ENCODE assay signal across 2 cellular contexts in genomic region chr6:52016918-52017748, GRCh38.
A peak's percentile ranks its signal among the peaks of the same experiment; 100 is the strongest.
TF ChIP-seq lines count a peak whose summit lies in the region.

No MANE protein-coding gene starts in this region.

TF ChIP-seq in IMR-90, 13 proteins besides CTCF, POLR2A, EP300 and RAD21:
- TF ChIP-seq MXI1 (IDR thresholded peaks at IDR 0.05; ENCODE audit: borderline replicate concordance, low read depth, low read length) (no peak), CHD1 (IDR thresholded peaks at IDR 0.05; ENCODE audit: low read depth, low read length) (no peak), USF2 (IDR thresholded peaks at IDR 0.05; ENCODE audit: low read depth, low read length) (no peak), CEBPB (IDR thresholded peaks at IDR 0.05; ENCODE audit: low read depth, low read length) (no peak), ELK1 (IDR thresholded peaks at IDR 0.05; ENCODE audit: borderline replicate concordance, low read depth, low read length) (no peak), RFX5 (IDR thresholded peaks at IDR 0.05; ENCODE audit: low read depth, low read length) (no peak), NFE2L2 (IDR thresholded peaks at IDR 0.05; ENCODE audit: low read depth, low read length) (no peak), BHLHE40 (IDR thresholded peaks at IDR 0.05; ENCODE audit: low read depth, low read length) (no peak), SMC3 (IDR thresholded peaks at IDR 0.05; ENCODE audit: low read depth, low read length) (no peak), FOS (IDR thresholded peaks at IDR 0.05; ENCODE audit: low read depth, low read length) (no peak), RCOR1 (IDR thresholded peaks at IDR 0.05; ENCODE audit: insufficient replicate concordance, low read length) (no peak), MAZ (IDR thresholded peaks at IDR 0.05; ENCODE audit: borderline replicate concordance, low read depth, low read length) (no peak), MAFK (IDR thresholded peaks at IDR 0.05; ENCODE audit: low read depth, low read length) (no peak)

TF ChIP-seq in H1, 55 proteins besides CTCF, POLR2A, EP300 and RAD21:
- TF ChIP-seq HDAC2 (IDR thresholded peaks at IDR 0.05; ENCODE audit: borderline replicate concordance in 1 of 2, low read depth in 2 of 2, low read length in 2 of 2) (no peak), SIN3A (conservative IDR thresholded peaks at IDR 0.05 in 1 of 2, IDR thresholded peaks at IDR 0.05 in 1 of 2; ENCODE audit: low read depth in 1 of 2, low read length in 2 of 2) (0 out of 4 replicates have a peak, but pooled peaks of 1 of the 2 experiments have one; percentile 41)
